ENCODE assay signal across 21 cellular contexts in the genomic region with DNA sequence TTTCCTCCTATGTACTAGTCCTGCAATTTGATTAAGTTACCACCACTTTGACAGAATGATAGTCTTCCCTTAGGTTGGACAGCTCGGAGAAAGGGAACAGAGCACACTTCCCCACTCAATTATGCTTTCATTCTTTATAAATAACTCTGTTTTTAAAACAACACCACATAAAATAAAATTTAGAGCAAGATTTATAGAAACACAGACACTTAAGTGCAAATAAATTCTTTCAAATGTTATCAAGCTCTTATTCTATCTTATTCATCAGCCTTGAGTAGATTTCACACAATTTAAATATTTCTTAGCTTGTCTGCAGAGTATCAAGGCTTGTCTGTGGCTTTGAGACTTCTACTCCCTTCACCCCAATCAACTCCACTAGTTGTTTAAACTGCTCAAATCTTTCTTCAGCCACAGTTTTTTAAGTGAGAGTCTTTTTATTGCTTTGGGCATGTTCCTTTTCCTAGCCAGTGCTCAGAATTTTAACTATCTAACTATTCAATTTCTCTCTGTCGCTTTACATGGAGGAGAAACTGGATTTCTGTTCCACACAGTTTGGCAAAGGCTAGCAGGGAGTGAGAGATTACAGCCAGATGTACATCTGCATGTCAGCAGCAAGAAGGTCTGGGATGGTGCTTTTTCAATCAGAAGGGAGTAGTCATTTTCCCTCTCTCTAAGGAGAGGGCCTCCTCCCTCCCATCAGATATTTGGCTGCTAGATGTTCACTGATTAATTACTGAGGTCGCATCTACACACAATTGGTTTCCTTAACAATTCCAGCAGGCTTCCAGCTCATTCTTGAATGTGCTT. TPM values are rescaled to one million over a fixed set of nuclear protein-coding genes. Genes with fewer than 3 reads are reported as not detected.
"Had no signal": no experiment of that assay in that cellular context is flagged by ENCODE, and none has a peak within 500 bp of the region (broad histone marks: within the 10 kb centered on the region; RNA-seq: fewer than 3 reads in every experiment).

No MANE protein-coding gene starts in this region.

- DNase-seq: activated CD4-positive, alpha-beta T cell treated with anti-CD3 and anti-CD28 coated beads, Interleukin-2, amount 10 ng/mL, durations not matched to agents 7 days and 5 days; activated CD8-positive, alpha-beta memory T cell treated with anti-CD3 and anti-CD28 coated beads for 24 hours; central memory CD4-positive, alpha-beta T cell; cortex of kidney; effector memory CD4-positive, alpha-beta T cell; erythroblast; glutamatergic neuron; immature natural killer cell; lower lobe of right lung; natural killer cell; occipital lobe; psoas muscle; stimulated activated CD4-positive, alpha-beta T cell treated with anti-CD3 and anti-CD28 coated beads, Interleukin-2, amount 100 ng/mL, for 24 hours; stimulated activated naive B cell treated with anti-CD40 and anti-IgM and Interleukin-4, amounts not matched to agents 10 μg/mL and 1 μg/mL and 100 μg/mL, for 72 hours; substantia nigra; T-helper 17 cell; transverse colon had no signal

- H3K4me1 ChIP-seq: lower lobe of right lung, psoas muscle, transverse colon had no signal

- H3K27me3 ChIP-seq: transverse colon had no signal

- H3K36me3 Mint-ChIP-seq: immature natural killer cell; natural killer cell; stimulated activated naive B cell treated with anti-CD40 and anti-IgM and Interleukin-4, amounts not matched to agents 10 μg/mL and 1 μg/mL and 100 μg/mL, for 72 hours; WTC11 had no signal

- H3K27ac ChIP-seq: lower lobe of right lung, psoas muscle, transverse colon had no signal

- H3K4me3 Mint-ChIP-seq: activated CD4-positive, alpha-beta T cell treated with anti-CD3 and anti-CD28 coated beads, Interleukin-2, amount 10 ng/mL, durations not matched to agents 7 days and 5 days; activated naive CD4-positive, alpha-beta T cell treated with anti-CD3 and anti-CD28 coated beads for 36 hours; immature natural killer cell; natural killer cell; stimulated activated naive B cell treated with anti-CD40 and anti-IgM and Interleukin-4, amounts not matched to agents 10 μg/mL and 1 μg/mL and 100 μg/mL, for 72 hours; T-helper 17 cell; WTC11 had no signal

- H3K36me3 ChIP-seq: lower lobe of right lung, transverse colon had no signal

- H3K27me3 Mint-ChIP-seq: activated CD4-positive, alpha-beta T cell treated with anti-CD3 and anti-CD28 coated beads, Interleukin-2, amount 10 ng/mL, durations not matched to agents 7 days and 5 days had no signal

- H3K27ac Mint-ChIP-seq: activated CD4-positive, alpha-beta T cell treated with anti-CD3 and anti-CD28 coated beads, Interleukin-2, amount 10 ng/mL, durations not matched to agents 7 days and 5 days; activated naive CD4-positive, alpha-beta T cell treated with anti-CD3 and anti-CD28 coated beads for 36 hours; immature natural killer cell; natural killer cell; stimulated activated naive B cell treated with anti-CD40 and anti-IgM and Interleukin-4, amounts not matched to agents 10 μg/mL and 1 μg/mL and 100 μg/mL, for 72 hours; T-helper 17 cell; WTC11 had no signal

- ATAC-seq: lower lobe of right lung; natural killer cell; psoas muscle; sciatic nerve; stimulated activated naive B cell treated with anti-CD40 and anti-IgM and Interleukin-4, amounts not matched to agents 10 μg/mL and 1 μg/mL and 100 μg/mL, for 72 hours; T-helper 17 cell; WTC11 had no signal

- H3K9me3 Mint-ChIP-seq: activated CD4-positive, alpha-beta T cell treated with anti-CD3 and anti-CD28 coated beads, Interleukin-2, amount 10 ng/mL, durations not matched to agents 7 days and 5 days; activated naive CD4-positive, alpha-beta T cell treated with anti-CD3 and anti-CD28 coated beads for 36 hours; immature natural killer cell; natural killer cell; stimulated activated naive B cell treated with anti-CD40 and anti-IgM and Interleukin-4, amounts not matched to agents 10 μg/mL and 1 μg/mL and 100 μg/mL, for 72 hours; WTC11 had no signal

- H3K9me3 ChIP-seq: lower lobe of right lung, psoas muscle, transverse colon had no signal

- H3K4me1 Mint-ChIP-seq: activated CD4-positive, alpha-beta T cell treated with anti-CD3 and anti-CD28 coated beads, Interleukin-2, amount 10 ng/mL, durations not matched to agents 7 days and 5 days; immature natural killer cell; natural killer cell; stimulated activated naive B cell treated with anti-CD40 and anti-IgM and Interleukin-4, amounts not matched to agents 10 μg/mL and 1 μg/mL and 100 μg/mL, for 72 hours; T-helper 17 cell had no signal

- H3K4me3 ChIP-seq: lower lobe of right lung, psoas muscle, transverse colon had no signal

RNA-seq across cellular contexts. Expression of a gene that starts 53.1 kb away (rescaled TPM):
- total RNA-seq: activated CD4-positive, alpha-beta T cell treated with anti-CD3 and anti-CD28 coated beads, Interleukin-2, amount 10 ng/mL, durations not matched to agents 7 days and 5 days; activated naive CD4-positive, alpha-beta T cell treated with anti-CD3 and anti-CD28 coated beads for 36 hours; lower lobe of right lung; mononuclear cell; natural killer cell; occipital lobe; sciatic nerve; T-helper 17 cell; WTC11 had no signal
